In genomic region chr3:64264491-64265109, GRCh38 we compare ENCODE assay signal across 17 cellular contexts. TPM values are rescaled to one million over a fixed set of nuclear protein-coding genes. Genes with fewer than 3 reads are reported as not detected.
A peak's percentile ranks its signal among the peaks of the same experiment; 100 is the strongest.
DNase-seq lines count a peak whose midpoint lies in the region; ATAC-seq, FAIRE-seq and TF ChIP-seq lines count a peak whose summit lies in the region.
"Had no signal": no experiment of that assay in that cellular context is flagged by ENCODE, and none has a peak within 500 bp of the region (broad histone marks: within the 10 kb centered on the region; RNA-seq: fewer than 3 reads in every experiment).

No MANE protein-coding gene starts in this region.

- peaks cover 30 to 75% of the 10 kb centered on the region in 2 experiments for H3K79me1 ChIP-seq in IMR-90 (ENCODE audit: low read depth in 1 of 2, low read length in 2 of 2)

- peak overlapping the region; percentile 16; the same call in 1 of the 3 replicates for H2BK15ac ChIP-seq in IMR-90 (ENCODE audit: low read depth, low read length)

- peaks cover 24% of the 10 kb centered on the region for H3K4me1 ChIP-seq in IMR-90 (ENCODE audit: control insufficient read depth, insufficient read depth, low read length)
- H3K4me1 ChIP-seq in K562 (replicated peaks in 1 of 2; ENCODE audit: control insufficient read depth in 2 of 2, insufficient read depth in 2 of 2, low read length in 2 of 2): no peaks in the 10 kb centered on the region
- peaks cover 15 to 73% (median 70%) of the 10 kb centered on the region in 5 donors for H3K4me1 ChIP-seq in subcutaneous abdominal adipose tissue (ENCODE audit: control insufficient read depth in 5 of 5, insufficient read depth in 5 of 5, low read length in 5 of 5)
- H3K4me1 ChIP-seq in testis: peaks cover 12% of the 10 kb centered on the region

- H3K27ac ChIP-seq in IMR-90 (ENCODE audit: insufficient read depth, low read length): peak overlapping the region; percentile 46
- H3K27ac ChIP-seq in K562 (ENCODE audit: extremely low read depth, low read depth, low read length): no peak overlapping the region
- H3K27ac ChIP-seq in subcutaneous abdominal adipose tissue (ENCODE audit: low read depth, low read length): peak overlapping the region; percentile 98
- no peak overlapping the region for H3K27ac ChIP-seq in testis

- H3K9me3 ChIP-seq in IMR-90 (ENCODE audit: control insufficient read depth, insufficient read depth, low read length) (no peaks in the 10 kb centered on the region), K562 (replicated peaks; ENCODE audit: control insufficient read depth, insufficient read depth, low read depth, low read length) (no peaks in the 10 kb centered on the region), subcutaneous abdominal adipose tissue (ENCODE audit: control insufficient read depth in 5 of 5, low read length in 5 of 5) (no peaks in the 10 kb centered on the region), testis (no peaks in the 10 kb centered on the region)
- H3K9me3 ChIP-seq: adrenal gland had no signal

- peak overlapping the region; percentile 12; the same call in 1 of the 2 replicates for H3K56ac ChIP-seq in IMR-90 (ENCODE audit: extremely low read depth, insufficient read depth, low read length)

- TF ChIP-seq RAD21 in IMR-90 (IDR thresholded peaks at IDR 0.05; ENCODE audit: low read length): no peak
- no peak for TF ChIP-seq RAD21 in K562 (CRISPR knock-in tag; conservative IDR thresholded peaks at IDR 0.05 in 1 of 2, IDR thresholded peaks at IDR 0.05 in 1 of 2)

- POLR2A ChIA-PET in IMR-90 (lab: Charles Lee; ENCODE audit: unreplicated experiment) (no interaction called here), K562 (lab: Yijun Ruan, JAX) (interaction anchor here (1.3 kb wide), 1 partner anchor 12 kb away, joined by 5 read pairs; no protein-coding TSS in a partner anchor)

- H4K20me1 ChIP-seq in IMR-90 (ENCODE audit: insufficient read depth, low read length) (peaks cover 40% of the 10 kb centered on the region), K562 (replicated peaks; ENCODE audit: control insufficient read depth, insufficient read depth, low read length) (no peaks in the 10 kb centered on the region)

- no peak overlapping the region for H4K8ac ChIP-seq in IMR-90 (ENCODE audit: low read depth in 2 of 2, low read length in 2 of 2)

- dilution Hi-C loops in IMR-90 (cut with HindIII; ENCODE audit: low sequenced_read_pairs, unreplicated experiment): no loop called here

- H2BK20ac ChIP-seq in IMR-90 (ENCODE audit: low read depth, low read length): no peak overlapping the region

- DNase-seq in IMR-90 (peak; percentile 32), K562 (ENCODE audit: extremely low read depth in 1 of 4, low spot score in 3 of 4) (no peak), iris pigment epithelial cell (ENCODE audit: low read depth) (peak; percentile 45), testis (no peak), frontal cortex (ENCODE audit: low spot score in 2 of 2) (no peak)
- DNase-seq: activated CD4-positive, alpha-beta T cell treated with anti-CD3 and anti-CD28 coated beads, Interleukin-2, amount 50 U/mL, for 4 hours; adrenal gland; CD4-positive, alpha-beta memory T cell; foreskin keratinocyte; KBM-7; naive thymus-derived CD4-positive, alpha-beta T cell; NCI-H1694; stimulated activated CD4-positive, alpha-beta T cell treated with anti-CD3 and anti-CD28 coated beads, Interleukin-4, amount 100 ng/mL, for 24 hours had no signal

- no peak overlapping the region; the same call in 1 of the 2 replicates for H2AK5ac ChIP-seq in IMR-90 (ENCODE audit: low read depth, low read length)

- H3K4me3 ChIP-seq in IMR-90 (ENCODE audit: insufficient read depth, low read depth, low read length): no peak overlapping the region
- H3K4me3 ChIP-seq in K562: no peak overlapping the region
- peak overlapping the region; percentile 22 to 82 (median 78) for H3K4me3 ChIP-seq in subcutaneous abdominal adipose tissue (ENCODE audit: low read depth in 1 of 5, low read length in 5 of 5)
- H3K4me3 ChIP-seq in testis: no peak overlapping the region

- no peak for TF ChIP-seq POLR2A in IMR-90 (IDR thresholded peaks at IDR 0.05; ENCODE audit: low read depth, low read length)
- TF ChIP-seq POLR2A in K562 (conservative IDR thresholded peaks at IDR 0.05): no peak
- TF ChIP-seq POLR2A in testis (IDR thresholded peaks at IDR 0.05): no peak

- H2AFZ ChIP-seq in IMR-90 (replicated peaks; ENCODE audit: low read length, poor library complexity) (no peak overlapping the region), K562 (ENCODE audit: low read depth, low read length) (no peak overlapping the region)

- H3K23ac ChIP-seq in IMR-90 (ENCODE audit: low read depth, low read length): no peak overlapping the region

- H3K9ac ChIP-seq in IMR-90 (ENCODE audit: low read depth, low read length): peak overlapping the region; percentile 69
- no peak overlapping the region for H3K9ac ChIP-seq in K562 (ENCODE audit: insufficient read depth in 1 of 2, low read depth in 2 of 2, low read length in 2 of 2)
- peak overlapping the region in 4 of 5 donors; percentile 8 to 94 (median 58) for H3K9ac ChIP-seq in subcutaneous abdominal adipose tissue (ENCODE audit: low read length in 5 of 5)

- no peak for ATAC-seq in IMR-90 (ENCODE audit: low read depth)
- no peak for ATAC-seq in K562
- no peak for ATAC-seq in activated CD4-positive, CD25-positive, alpha-beta regulatory T cell treated with anti-CD3 and anti-CD28 coated beads, Interleukin-2, amount 50 U/mL, for 24 hours
- ATAC-seq: foreskin keratinocyte; naive thymus-derived CD4-positive, alpha-beta T cell had no signal

- H3K14ac ChIP-seq in IMR-90 (replicated peaks; ENCODE audit: low read depth, low read length): no peak overlapping the region

- H3K9me1 ChIP-seq in IMR-90 (ENCODE audit: insufficient read depth, low read length) (peaks cover 16% of the 10 kb centered on the region), K562 (ENCODE audit: control insufficient read depth, insufficient read depth, low read length) (no peaks in the 10 kb centered on the region)

- no peak for FAIRE-seq in K562 (lab: Jason Lieb, UNC)
- no peak for FAIRE-seq in frontal cortex (lab: Jason Lieb, UNC)
- FAIRE-seq: G401.6, GM19239 had no signal

- no peaks in the 10 kb centered on the region for H3K79me2 ChIP-seq in K562 (ENCODE audit: control insufficient read depth, insufficient read depth, low read length)

- H4K5ac ChIP-seq in IMR-90 (ENCODE audit: low read depth, low read length): 0 out of 2 replicates have a peak overlapping the region, but pooled peaks have one; percentile 41

- H3K36me3 ChIP-seq in IMR-90 (ENCODE audit: control insufficient read depth, insufficient read depth, low read length) (no peaks in the 10 kb centered on the region; the same call in 1 of the 2 replicates), K562 (ENCODE audit: control insufficient read depth, insufficient read depth, low read length) (no peaks in the 10 kb centered on the region), subcutaneous abdominal adipose tissue (ENCODE audit: control insufficient read depth in 5 of 5, insufficient read depth in 5 of 5, low read length in 5 of 5) (no peaks in the 10 kb centered on the region), testis (ENCODE audit: low read depth, missing control alignments) (no peaks in the 10 kb centered on the region)
- H3K36me3 ChIP-seq: adrenal gland had no signal

- peak overlapping the region; percentile 38; the same call in 1 of the 2 replicates for H3K4ac ChIP-seq in IMR-90 (ENCODE audit: low read depth, low read length)

- peak overlapping the region; percentile 6 for H2BK120ac ChIP-seq in IMR-90 (ENCODE audit: low read depth, low read length)

- no peak overlapping the region for H4K91ac ChIP-seq in IMR-90 (ENCODE audit: insufficient read depth, low read depth, low read length)

- no TSS peak for BruUV-seq in IMR-90 (replicated peaks; lab: Mats Ljungman, UMichigan)
- BruUV-seq in K562 (replicated peaks; lab: Mats Ljungman, UMichigan): no TSS peak

- H3K18ac ChIP-seq in IMR-90 (ENCODE audit: low read depth, low read length): no peak overlapping the region; the same call in 1 of the 2 replicates

- H3K4me2 ChIP-seq in IMR-90 (ENCODE audit: low read depth, low read length): peak overlapping the region; percentile 79
- no peak overlapping the region for H3K4me2 ChIP-seq in K562 (ENCODE audit: insufficient read depth, low read length)

- intact Hi-C loops in IMR-90 (cut with micrococcal nuclease): loop anchor here (5.0 kb wide), 2 partner anchors 32 to 198 kb away; no protein-coding TSS in a partner anchor
- intact Hi-C loops in K562 (cut with micrococcal nuclease): no loop called here
- intact Hi-C loops in testis (cut with DNase I; ENCODE audit: low total_unique reads): loop anchor here (5.0 kb wide), 1 partner anchor 42 kb away; no protein-coding TSS in a partner anchor

- WGBS in IMR-90 (ENCODE audit: extremely low coverage in 2 of 2, insufficient read length in 1 of 2), 2 experiments: 36% methylated on average over 2 of the region's 4 CpGs; no CpG with 5 or more reads in 1 of the 2 experiments
- WGBS in K562 (ENCODE audit: insufficient coverage, low coverage, missing lambda C conversion rate): 0% methylated on average over 2 of the region's 4 CpGs
- WGBS in testis, 2 donors: 47 to 53% methylated on average over 4 of the region's 4 CpGs

- H3K27me3 ChIP-seq in IMR-90 (ENCODE audit: control insufficient read depth, insufficient read depth, low read length): no peaks in the 10 kb centered on the region
- H3K27me3 ChIP-seq in K562 (ENCODE audit: control insufficient read depth in 2 of 2, insufficient read depth in 2 of 2, low read length in 2 of 2): peaks cover 0 to 5% of the 10 kb centered on the region in 2 experiments; a peak in 2 of 5 replicates
- H3K27me3 ChIP-seq in subcutaneous abdominal adipose tissue (ENCODE audit: control insufficient read depth in 5 of 5, insufficient read depth in 4 of 5, low read length in 5 of 5): no peaks in the 10 kb centered on the region
- H3K27me3 ChIP-seq in testis: no peaks in the 10 kb centered on the region
- H3K27me3 ChIP-seq: adrenal gland, foreskin keratinocyte had no signal

- no peak overlapping the region for H2AK9ac ChIP-seq in IMR-90 (replicated peaks; ENCODE audit: low read depth, low read length, poor library complexity)

- no peak overlapping the region for H2BK5ac ChIP-seq in IMR-90 (ENCODE audit: low read depth, low read length, poor library complexity, severe bottlenecking)

- in situ Hi-C loops in IMR-90 (cut with MboI; ENCODE audit: low sequenced_read_pairs): loop anchor here (10.0 kb wide), 1 partner anchor 220 kb away; no protein-coding TSS in a partner anchor
- in situ Hi-C loops in K562 (cut with MboI): no loop called here

- TF ChIP-seq EP300 in K562 (IDR thresholded peaks at IDR 0.05; ENCODE audit: low read length): no peak

- CTCF ChIA-PET in IMR-90 (lab: Yijun Ruan, JAX) (no interaction called here), K562 (lab: Yijun Ruan, JAX; ENCODE audit: low intra/inter-chr PET ratio) (no interaction called here)

- TF ChIP-seq CTCF in IMR-90 (conservative IDR thresholded peaks at IDR 0.05; ENCODE audit: low read depth, low read length) (no peak), K562 (IDR thresholded peaks at IDR 0.05 in 2 of 3, conservative IDR thresholded peaks at IDR 0.05 in 1 of 3; ENCODE audit: insufficient read depth in 2 of 3, low read depth in 1 of 3, low read length in 3 of 3) (no peak), testis (IDR thresholded peaks at IDR 0.05) (no peak)

RNA-seq across cellular contexts. Expression of gene PRICKLE2, which starts 39.3 kb away (rescaled TPM):
- total RNA-seq in IMR-90 (2012; rRNA removed) (14.2 and 16.7 TPM in 2 replicates), K562 (2014; rRNA removed) (0.09 TPM in 1 of 2 replicates, not detected in the other), K562 (2014; rRNA removed; fragmentation: Illumina TruSeq; extraction: Trizol) (not detected in 2 replicates), K562 (2015; rRNA removed; fragmentation: Illumina TruSeq; extraction: Trizol) (not detected in 2 replicates), K562 (2021) (0.04 and 0.07 TPM in 2 replicates), testis (10 to 100 TPM in 1 of 2 donors, 1 to 10 TPM in 1; 9.1 to 10.1 TPM), frontal cortex (84.0 TPM)
- polyA plus RNA-seq in IMR-90 (2012; rRNA removed) (4.1 TPM in 2 replicates), K562 (2011; rRNA removed) (not detected in 2 replicates), K562 (2014; fragmentation: Illumina TruSeq; extraction: Trizol) (not detected in 2 replicates), K562 (2014; fragmentation: Nextera tagmentation; extraction: Ambion mirVana) (not detected), K562 (2014; rRNA removed) (not detected in 2 replicates), testis (ENCODE audit: insufficient read depth, low read depth, low replicate concordance) (5.5 TPM)
- 2.0 and 2.4 TPM in 2 replicates for polyA plus RNA-seq in IMR-90 (2012; cell fraction: cytosol; rRNA removed)
- polyA plus RNA-seq in IMR-90 (2012; cell fraction: nucleus; rRNA removed; ENCODE audit: low replicate concordance): 12.8 and 23.0 TPM in 2 replicates
- not detected in 2 replicates for total RNA-seq in K562 (2011; cell fraction: chromatin; rRNA removed; ENCODE audit: low replicate concordance)
- not detected in 2 replicates for total RNA-seq in K562 (2011; cell fraction: nucleolus; rRNA removed)
- total RNA-seq in K562 (2011; cell fraction: nucleoplasm; rRNA removed): not detected in 2 replicates
- not detected in 2 replicates for polyA plus RNA-seq in K562 (2011; cell fraction: cytosol; rRNA removed)
- polyA plus RNA-seq in K562 (2011; cell fraction: nucleus; rRNA removed): not detected in 2 replicates
- polyA plus RNA-seq in K562 (2012): not detected in 2 replicates
- polyA minus RNA-seq in K562 (2011; rRNA and poly(A)+ RNA removed): not detected in 2 replicates
- not detected in 2 replicates for polyA minus RNA-seq in K562 (2011; cell fraction: cytosol; rRNA and poly(A)+ RNA removed)
- not detected in 2 replicates for polyA minus RNA-seq in K562 (2011; cell fraction: nucleus; rRNA and poly(A)+ RNA removed)
- total RNA-seq: CD4-positive, alpha-beta memory T cell had no signal
- polyA plus RNA-seq: CD4-positive, alpha-beta memory T cell; naive thymus-derived CD4-positive, alpha-beta T cell had no signal

Comparison
In these comparisons a context has a peak if more than half of its experiments do, and no peak if none do; other contexts are left out.
1. DNase-seq: peak in IMR-90 (single experiment) and iris pigment epithelial cell (single experiment); none in K562 (0 of 4), testis (single experiment) and frontal cortex (0 of 2).
2. H3K27ac ChIP-seq: peak in IMR-90 (single experiment) and subcutaneous abdominal adipose tissue (single experiment); none in K562 (single experiment) and testis (0 of 2).
3. H3K4me3 ChIP-seq: peak in subcutaneous abdominal adipose tissue (5 of 5); none in IMR-90 (single experiment), K562 (single experiment) and testis (0 of 2).
4. H3K9ac ChIP-seq: peak in IMR-90 (single experiment) and subcutaneous abdominal adipose tissue (4 of 5); none in K562 (0 of 2).
5. RNA of gene PRICKLE2, which starts 39.3 kb away (total RNA-seq): 84.0 TPM in frontal cortex (single experiment), 14.2 to 16.7 TPM in IMR-90 and 9.1 to 10.1 TPM in testis; 0.04 to 0.09 TPM in K562; every median in the first group is over 4 times any median in the second.